ENCODE assay signal across 9 cellular contexts in genomic region chr2:128536925-128537620, GRCh38.
A peak's percentile ranks its signal among the peaks of the same experiment; 100 is the strongest.
DNase-seq lines count a peak whose midpoint lies in the region; FAIRE-seq and TF ChIP-seq lines count a peak whose summit lies in the region.
"Had no signal": no experiment of that assay in that cellular context is flagged by ENCODE, and none has a peak within 500 bp of the region (broad histone marks: within the 10 kb centered on the region; RNA-seq: fewer than 3 reads in every experiment).

No MANE protein-coding gene starts in this region.

- H3K27ac ChIP-seq in HUES6 (ENCODE audit: low read depth, low read length) (peak overlapping the region; percentile 10; the same call in 1 of the 2 replicates), astrocyte (ENCODE audit: low read depth, low read length) (peak overlapping the region; percentile 98)

- no peaks in the 10 kb centered on the region for H3K79me2 ChIP-seq in astrocyte (ENCODE audit: insufficient read depth, low read length)

- H3K9me3 Mint-ChIP-seq in astrocyte (ENCODE audit: unreplicated experiment), result peaks cover 3% of the 10 kb centered on the region

- H3K27me3 ChIP-seq in HUES6 (ENCODE audit: control insufficient read depth, insufficient read depth, low read length), result no peaks in the 10 kb centered on the region
- no peaks in the 10 kb centered on the region for H3K27me3 ChIP-seq in astrocyte (ENCODE audit: insufficient read depth, low read length)

- no peaks in the 10 kb centered on the region for H3K27me3 Mint-ChIP-seq in astrocyte (ENCODE audit: low read depth, unreplicated experiment)

- peak; percentile 80 for FAIRE-seq in astrocyte (lab: Jason Lieb, UNC)
- FAIRE-seq: GM12891 had no signal

- DNase-seq in COLO829 (ENCODE audit: low spot score) (peak; percentile 75), astrocyte (ENCODE audit: low read depth) (peak; percentile 98), lung microvascular endothelial cell (ENCODE audit: low read depth in 2 of 2) (peak; percentile 9 to 84), medulla oblongata (ENCODE audit: extremely low spot score) (no peak), GF-D8 (lab: John Stamatoyannopoulos, UW) (no peak), NCI-H524 (lab: John Stamatoyannopoulos, UW) (no peak), NCI-H2029 (lab: John Stamatoyannopoulos, UW) (no peak)

- H3K4me1 ChIP-seq in HUES6 (ENCODE audit: control insufficient read depth, insufficient read depth, low read length), result peaks cover 22% of the 10 kb centered on the region
- H3K4me1 ChIP-seq in astrocyte (ENCODE audit: insufficient read depth, low read length), result peaks cover 27% of the 10 kb centered on the region

- peak overlapping the region; percentile 10; the same call in 1 of the 2 replicates for H3K4me3 ChIP-seq in HUES6 (ENCODE audit: low read depth, low read length)
- H3K4me3 ChIP-seq in astrocyte (ENCODE audit: insufficient read depth, low read depth, low read length), result peak overlapping the region; percentile 14

- H3K4me2 ChIP-seq in astrocyte (ENCODE audit: low read length), result peak overlapping the region; percentile 73

- peaks cover 24% of the 10 kb centered on the region for H3K4me1 Mint-ChIP-seq in astrocyte (ENCODE audit: low read depth, unreplicated experiment)

- peak overlapping the region; percentile 0 for H2AFZ ChIP-seq in astrocyte (ENCODE audit: low read depth, low read length)

- peak overlapping the region; percentile 17 for H3K4me3 Mint-ChIP-seq in astrocyte (ENCODE audit: unreplicated experiment)

- H3K36me3 ChIP-seq in HUES6 (ENCODE audit: control insufficient read depth, insufficient read depth, low read length) (no peaks in the 10 kb centered on the region), astrocyte (ENCODE audit: insufficient read depth, low read length) (no peaks in the 10 kb centered on the region)

- TF ChIP-seq CTCF in astrocyte (IDR thresholded peaks at IDR 0.05; ENCODE audit: insufficient read depth, low read depth, low read length), result no peak

- no peak overlapping the region for H3K9ac ChIP-seq in HUES6 (ENCODE audit: low read length)
- peak overlapping the region; percentile 76 for H3K9ac ChIP-seq in astrocyte (ENCODE audit: low read length)

- H4K20me1 ChIP-seq in astrocyte (ENCODE audit: insufficient read depth, low read length), result no peaks in the 10 kb centered on the region

- H3K36me3 Mint-ChIP-seq in astrocyte (ENCODE audit: low read depth, unreplicated experiment), result peaks cover 2% of the 10 kb centered on the region

- peak overlapping the region; percentile 80 for H3K27ac Mint-ChIP-seq in astrocyte (ENCODE audit: unreplicated experiment)

- no peaks in the 10 kb centered on the region for H3K9me3 ChIP-seq in HUES6 (ENCODE audit: control insufficient read depth, insufficient read depth, low read depth, low read length)
- no peaks in the 10 kb centered on the region for H3K9me3 ChIP-seq in astrocyte (ENCODE audit: insufficient read depth, low read depth, low read length)

Comparison
In these comparisons a context has a peak if more than half of its experiments do, and no peak if none do; other contexts are left out.
1. DNase-seq: peak in COLO829 (single experiment), astrocyte (single experiment) and lung microvascular endothelial cell (2 of 2); none in medulla oblongata (single experiment), GF-D8 (single experiment), NCI-H524 (0 of 2) and NCI-H2029 (single experiment).